ENCODE assay signal across 18 cellular contexts in the genomic region with DNA sequence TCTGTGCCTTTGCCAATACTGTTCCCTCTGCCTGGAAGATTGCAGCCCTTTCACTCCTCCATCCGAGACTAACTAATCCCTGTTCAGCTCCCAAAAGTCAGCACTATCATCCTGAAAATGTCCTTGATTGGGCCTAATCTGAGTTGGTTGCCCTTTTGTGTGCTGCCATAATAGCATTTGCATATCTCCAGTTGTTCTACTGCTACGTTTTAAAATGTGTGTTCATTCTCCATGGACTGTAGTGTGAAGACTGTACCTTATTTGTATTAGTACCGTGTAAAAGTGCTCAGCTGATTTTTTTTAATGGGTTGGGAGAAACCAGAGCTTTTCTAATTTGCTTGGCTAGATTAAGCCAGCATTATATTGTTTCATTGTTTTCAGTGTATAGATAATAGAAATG.
A peak's percentile ranks its signal among the peaks of the same experiment; 100 is the strongest.
DNase-seq lines count a peak whose midpoint lies in the region; ATAC-seq and TF ChIP-seq lines count a peak whose summit lies in the region.
"Had no signal": no experiment of that assay in that cellular context is flagged by ENCODE, and none has a peak within 500 bp of the region (broad histone marks: within the 10 kb centered on the region; RNA-seq: fewer than 3 reads in every experiment).

No MANE protein-coding gene starts in this region.

- no peaks in the 10 kb centered on the region for H3K36me3 Mint-ChIP-seq in activated T-helper 17 cell treated with anti-CD3 and anti-CD28 coated beads, Interleukin-2, amount 50 U/mL, for 72 hours (ENCODE audit: low read depth)
- H3K36me3 Mint-ChIP-seq in nephron progenitor cell (ENCODE audit: low read depth) (no peaks in the 10 kb centered on the region), chondrocyte (ENCODE audit: low read depth) (no peaks in the 10 kb centered on the region)

- TF ChIP-seq POLR2A in testis (IDR thresholded peaks at IDR 0.05) (no peak), spleen (IDR thresholded peaks at IDR 0.05) (no peak)

- H3K9me3 ChIP-seq in right cardiac atrium (ENCODE audit: control insufficient read depth, low read length) = no peaks in the 10 kb centered on the region
- H3K9me3 ChIP-seq in testis = no peaks in the 10 kb centered on the region
- no peaks in the 10 kb centered on the region for H3K9me3 ChIP-seq in spleen
- H3K9me3 ChIP-seq: BLaER1 treated with 17β-estradiol and CSF1 and Interleukin-3, amounts not matched to agents 10 nM and 100 nM had no signal

- H3K4me3 ChIP-seq in right cardiac atrium (ENCODE audit: low read length) = no peak overlapping the region
- no peak overlapping the region for H3K4me3 ChIP-seq in testis
- H3K4me3 ChIP-seq in spleen = no peak overlapping the region
- H3K4me3 ChIP-seq: BLaER1 treated with 17β-estradiol and CSF1 and Interleukin-3, amounts not matched to agents 10 nM and 100 nM had no signal

- no peak for TF ChIP-seq CTCF in nephron progenitor cell (IDR thresholded peaks at IDR 0.05)
- no peak for TF ChIP-seq CTCF in testis (IDR thresholded peaks at IDR 0.05)
- no peak for TF ChIP-seq CTCF in spleen (IDR thresholded peaks at IDR 0.05 in 8 of 11, conservative IDR thresholded peaks at IDR 0.05 in 3 of 11)
- TF ChIP-seq CTCF in chondrocyte (IDR thresholded peaks at IDR 0.05) = no peak

- intact Hi-C loops in right cardiac atrium (cut with DNase I) = no loop called here
- intact Hi-C loops in cardiac septum (cut with DNase I) = no loop called here
- intact Hi-C loops in testis (cut with DNase I; ENCODE audit: low total_unique reads) = no loop called here
- intact Hi-C loops in spleen (cut with DNase I; ENCODE audit: low total_unique reads) = no loop called here

- H3K4me1 ChIP-seq in right cardiac atrium (ENCODE audit: control insufficient read depth, insufficient read depth, low read length) (peaks cover 9% of the 10 kb centered on the region), testis (peaks cover 5% of the 10 kb centered on the region), spleen (peaks cover 0 to 18% (median 5%) of the 10 kb centered on the region in 6 donors)

- DNase-seq in right cardiac atrium (no peak), cardiac septum (ENCODE audit: low spot score) (no peak), nephron progenitor cell (no peak), testis (peak; percentile 17), spleen (no peak), NCI-H2196 (lab: John Stamatoyannopoulos, UW; ENCODE audit: unreplicated experiment) (no peak), chondrocyte (ENCODE audit: low spot score) (no peak)
- DNase-seq: DMS79, H7, MV-4-11, NCI-H1694 treated with DMSO at 0.1 percent for 48 hours, NCI-H226, NCI-H524 had no signal

- H3K4me1 Mint-ChIP-seq in activated T-helper 17 cell treated with anti-CD3 and anti-CD28 coated beads, Interleukin-2, amount 50 U/mL, for 72 hours = peaks cover 29% of the 10 kb centered on the region
- H3K4me1 Mint-ChIP-seq in nephron progenitor cell = no peaks in the 10 kb centered on the region
- no peaks in the 10 kb centered on the region for H3K4me1 Mint-ChIP-seq in chondrocyte (ENCODE audit: low read depth)

- H3K27ac Mint-ChIP-seq in activated T-helper 17 cell treated with anti-CD3 and anti-CD28 coated beads, Interleukin-2, amount 50 U/mL, for 72 hours = peak overlapping the region; percentile 79
- H3K27ac Mint-ChIP-seq in nephron progenitor cell (peak overlapping the region; percentile 58), chondrocyte (ENCODE audit: unreplicated experiment) (no peak overlapping the region)

- WGBS in right cardiac atrium = 56% methylated on average over 3 of the region's 3 CpGs
- WGBS in testis, 2 donors = 65 to 66% methylated on average over 3 of the region's 3 CpGs
- 68 to 83% (median 81%) methylated on average over 3 of the region's 3 CpGs for WGBS in spleen, 5 donors

- ATAC-seq in right cardiac atrium = peak; percentile 27 to 47
- ATAC-seq in activated T-helper 17 cell treated with anti-CD3 and anti-CD28 coated beads, Interleukin-2, amount 50 U/mL, for 72 hours (replicated peaks) = no peak
- ATAC-seq: Panc1 had no signal

- no peak overlapping the region for H3K27ac ChIP-seq in right cardiac atrium (ENCODE audit: low read length)
- peak overlapping the region; percentile 42 to 56 for H3K27ac ChIP-seq in testis
- H3K27ac ChIP-seq in spleen = no peak overlapping the region
- H3K27ac ChIP-seq: BLaER1 treated with 17β-estradiol and CSF1 and Interleukin-3, amounts not matched to agents 10 nM and 100 nM; HL-60; KMS-11 had no signal

- no peaks in the 10 kb centered on the region for H3K36me3 ChIP-seq in testis (ENCODE audit: low read depth, missing control alignments)
- H3K36me3 ChIP-seq in spleen = no peaks in the 10 kb centered on the region
- H3K36me3 ChIP-seq: BLaER1 treated with 17β-estradiol and CSF1 and Interleukin-3, amounts not matched to agents 10 nM and 100 nM had no signal

- H3K27me3 ChIP-seq in right cardiac atrium (ENCODE audit: control insufficient read depth, insufficient read depth) (no peaks in the 10 kb centered on the region), testis (no peaks in the 10 kb centered on the region), spleen (replicated peaks in 1 of 7) (no peaks in the 10 kb centered on the region)
- H3K27me3 ChIP-seq: BLaER1 treated with 17β-estradiol and CSF1 and Interleukin-3, amounts not matched to agents 10 nM and 100 nM had no signal

- no peaks in the 10 kb centered on the region for H3K9me3 Mint-ChIP-seq in activated T-helper 17 cell treated with anti-CD3 and anti-CD28 coated beads, Interleukin-2, amount 50 U/mL, for 72 hours
- H3K9me3 Mint-ChIP-seq in nephron progenitor cell = no peaks in the 10 kb centered on the region
- H3K9me3 Mint-ChIP-seq in chondrocyte (ENCODE audit: low read depth) = no peaks in the 10 kb centered on the region

- H3K27me3 Mint-ChIP-seq in activated T-helper 17 cell treated with anti-CD3 and anti-CD28 coated beads, Interleukin-2, amount 50 U/mL, for 72 hours = no peaks in the 10 kb centered on the region
- H3K27me3 Mint-ChIP-seq in nephron progenitor cell (ENCODE audit: low read depth, poor library complexity) (peaks cover 3% of the 10 kb centered on the region), chondrocyte (ENCODE audit: low read depth) (peaks cover 31% of the 10 kb centered on the region)

- H3K4me3 Mint-ChIP-seq in activated T-helper 17 cell treated with anti-CD3 and anti-CD28 coated beads, Interleukin-2, amount 50 U/mL, for 72 hours = peak overlapping the region; percentile 71
- no peak overlapping the region for H3K4me3 Mint-ChIP-seq in nephron progenitor cell
- no peak overlapping the region for H3K4me3 Mint-ChIP-seq in chondrocyte (ENCODE audit: unreplicated experiment)

Comparison
In these comparisons a context has a peak if more than half of its experiments do, and no peak if none do; other contexts are left out.
1. H3K27ac ChIP-seq: peak in testis (2 of 2); none in right cardiac atrium (single experiment) and spleen (0 of 8).